Comparison of ENCODE assay signal across 31 cellular contexts in the genomic region with DNA sequence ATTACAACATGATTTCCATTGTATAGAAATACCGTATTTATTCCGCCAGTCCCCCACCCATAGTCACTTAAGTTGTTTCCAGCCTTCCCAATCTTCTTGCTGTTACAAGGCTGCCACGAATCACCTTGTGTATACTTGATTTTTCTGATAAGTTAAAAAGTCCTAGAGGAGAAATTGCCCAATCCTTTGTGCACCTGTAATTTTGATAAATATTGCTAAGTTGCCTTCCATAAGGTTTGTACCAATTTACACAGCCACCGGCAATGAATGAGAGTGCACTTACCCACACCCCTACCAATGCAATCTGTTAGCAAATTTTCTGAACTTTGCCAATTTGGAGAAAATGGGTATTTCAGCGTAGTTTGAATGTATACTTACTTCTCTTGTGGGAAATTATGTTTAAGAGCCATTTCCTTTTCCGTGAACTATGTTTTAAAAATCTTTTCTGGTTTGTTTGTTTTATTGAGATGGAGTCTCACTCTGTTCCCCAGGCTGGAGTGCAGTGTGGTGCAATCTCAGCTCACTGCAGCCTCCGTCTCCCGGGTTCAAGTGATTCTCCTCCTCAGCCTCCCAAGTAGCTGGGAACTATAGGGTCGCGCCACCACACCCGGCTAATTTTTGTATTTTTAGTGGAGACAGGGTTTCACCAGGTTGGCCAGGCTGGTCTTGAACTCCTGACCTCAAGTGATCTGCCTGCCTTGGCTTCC.
"Had no signal": no experiment of that assay in that cellular context is flagged by ENCODE, and none has a peak within 500 bp of the region (broad histone marks: within the 10 kb centered on the region; RNA-seq: fewer than 3 reads in every experiment).

No MANE protein-coding gene starts in this region.

- H3K4me3 Mint-ChIP-seq: activated CD4-positive, alpha-beta T cell treated with anti-CD3 and anti-CD28 coated beads for 36 hours; activated CD8-positive, alpha-beta memory T cell treated with anti-CD3 and anti-CD28 coated beads, Interleukin-2, amount 10 ng/mL, durations not matched to agents 7 days and 5 days; activated CD8-positive, alpha-beta T cell treated with anti-CD3 and anti-CD28 coated beads, Interleukin-2, amount 10 ng/mL, durations not matched to agents 7 days and 5 days; activated naive CD8-positive, alpha-beta T cell; memory B cell; natural killer cell; neural progenitor cell; stimulated activated naive B cell treated with anti-CD40 and anti-IgM and Interleukin-4, amounts not matched to agents 10 μg/mL and 1 μg/mL and 100 μg/mL, for 72 hours had no signal

- H3K4me1 ChIP-seq: neural progenitor cell, uterus had no signal

- H3K4me2 ChIP-seq: neural progenitor cell had no signal

- H3K27ac ChIP-seq: coronary artery, dorsolateral prefrontal cortex, gastroesophageal sphincter, left ventricle myocardium inferior, neural progenitor cell, parathyroid adenoma, suprapubic skin, tibial nerve, uterus had no signal

- H3K79me2 ChIP-seq: parathyroid adenoma had no signal

- H2AFZ ChIP-seq: neural progenitor cell, parathyroid adenoma had no signal

- H3K36me3 Mint-ChIP-seq: memory B cell, neural progenitor cell had no signal

- H3K9me3 ChIP-seq: suprapubic skin, tibial nerve, uterus had no signal

- H3K36me3 ChIP-seq: gastroesophageal sphincter, left ventricle myocardium inferior, neural progenitor cell, suprapubic skin, tibial nerve, uterus had no signal

- H3K9me3 Mint-ChIP-seq: natural killer cell, neural progenitor cell had no signal

- H3K27me3 Mint-ChIP-seq: activated CD4-positive, alpha-beta T cell treated with anti-CD3 and anti-CD28 coated beads for 36 hours; activated CD8-positive, alpha-beta memory T cell treated with anti-CD3 and anti-CD28 coated beads, Interleukin-2, amount 10 ng/mL, durations not matched to agents 7 days and 5 days; activated naive CD8-positive, alpha-beta T cell; memory B cell; stimulated activated naive B cell treated with anti-CD40 and anti-IgM and Interleukin-4, amounts not matched to agents 10 μg/mL and 1 μg/mL and 100 μg/mL, for 72 hours had no signal

- DNase-seq: activated CD4-positive, alpha-beta T cell treated with anti-CD3 and anti-CD28 coated beads for 36 hours; activated CD4-positive, CD25-positive, alpha-beta regulatory T cell; activated CD8-positive, alpha-beta memory T cell treated with anti-CD3 and anti-CD28 coated beads, Interleukin-2, amount 10 ng/mL, durations not matched to agents 7 days and 5 days; activated CD8-positive, alpha-beta T cell treated with anti-CD3 and anti-CD28 coated beads, Interleukin-2, amount 10 ng/mL, durations not matched to agents 7 days and 5 days; activated effector memory CD4-positive, alpha-beta T cell treated with Interleukin-2 at 50 U/mL for 16 hours; activated naive CD4-positive, alpha-beta T cell treated with Interleukin-2 at 50 U/mL for 16 hours; anterior cingulate cortex; cerebellar nuclear complex; effector memory CD4-positive, alpha-beta T cell; erythroblast; hippocampal formation; kidney glomerular epithelial cell; left ventricle myocardium inferior; natural killer cell; occipital lobe; small intestine; stimulated activated CD4-positive, alpha-beta T cell treated with anti-CD3 and anti-CD28 coated beads, Interleukin-4, amount 100 ng/mL, for 4 hours; stimulated activated CD8-positive, alpha-beta memory T cell treated with anti-CD3 and anti-CD28 coated beads, Interleukin-4, amount 100 ng/mL, for 48 hours; stimulated activated naive B cell treated with anti-CD40 and anti-IgM and Interleukin-4, amounts not matched to agents 10 μg/mL and 1 μg/mL and 100 μg/mL, for 72 hours; T-helper 1 cell had no signal

- H3K4me3 ChIP-seq: coronary artery, dorsolateral prefrontal cortex, gastroesophageal sphincter, left ventricle myocardium inferior, neural progenitor cell, suprapubic skin, tibial nerve, uterus had no signal

- H3K9ac ChIP-seq: neural progenitor cell, parathyroid adenoma had no signal

- ATAC-seq: activated CD4-positive, alpha-beta T cell treated with anti-CD3 and anti-CD28 coated beads for 36 hours; activated CD8-positive, alpha-beta memory T cell treated with anti-CD3 and anti-CD28 coated beads, Interleukin-2, amount 10 ng/mL, durations not matched to agents 7 days and 5 days; activated CD8-positive, alpha-beta T cell treated with anti-CD3 and anti-CD28 coated beads, Interleukin-2, amount 10 ng/mL, durations not matched to agents 7 days and 5 days; gastroesophageal sphincter; sciatic nerve; stimulated activated naive B cell treated with anti-CD40 and anti-IgM and Interleukin-4, amounts not matched to agents 10 μg/mL and 1 μg/mL and 100 μg/mL, for 72 hours had no signal

- H3K27me3 ChIP-seq: dorsolateral prefrontal cortex, gastroesophageal sphincter, neural progenitor cell, suprapubic skin, tibial nerve, uterus had no signal

- H3K27ac Mint-ChIP-seq: activated CD4-positive, alpha-beta T cell treated with anti-CD3 and anti-CD28 coated beads for 36 hours; activated CD8-positive, alpha-beta memory T cell treated with anti-CD3 and anti-CD28 coated beads, Interleukin-2, amount 10 ng/mL, durations not matched to agents 7 days and 5 days; activated CD8-positive, alpha-beta T cell treated with anti-CD3 and anti-CD28 coated beads, Interleukin-2, amount 10 ng/mL, durations not matched to agents 7 days and 5 days; activated naive CD8-positive, alpha-beta T cell; memory B cell; natural killer cell; neural progenitor cell; stimulated activated naive B cell treated with anti-CD40 and anti-IgM and Interleukin-4, amounts not matched to agents 10 μg/mL and 1 μg/mL and 100 μg/mL, for 72 hours had no signal

- H3K4me1 Mint-ChIP-seq: memory B cell had no signal
